Comparison of ENCODE assay signal across 18 cellular contexts in the genomic region with DNA sequence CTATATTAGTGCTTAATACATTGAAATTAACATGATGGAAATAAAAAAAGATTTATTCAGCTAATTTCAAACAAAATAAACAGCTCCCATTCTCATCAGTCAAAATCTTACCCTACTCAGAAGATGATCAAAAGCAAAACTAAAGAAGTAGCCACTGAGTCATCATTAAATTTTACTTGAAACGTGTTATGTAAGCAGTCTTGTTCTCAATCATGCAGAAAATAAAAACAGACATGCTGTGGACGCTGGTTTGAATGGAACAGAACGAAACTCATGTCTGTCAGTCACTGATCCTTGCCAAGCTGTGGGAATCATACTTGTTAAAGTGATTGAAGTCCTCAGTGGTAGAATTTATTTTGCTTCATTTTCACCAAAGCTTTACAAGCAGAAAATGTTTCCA.
"Had no signal": no experiment of that assay in that cellular context is flagged by ENCODE, and none has a peak within 500 bp of the region (broad histone marks: within the 10 kb centered on the region; RNA-seq: fewer than 3 reads in every experiment).

No MANE protein-coding gene starts in this region.

- H3K4me3 ChIP-seq: adrenal gland, coronary artery, lower lobe of right lung, prostate gland, sigmoid colon, testis had no signal

- H3K27me3 ChIP-seq: adrenal gland, foreskin keratinocyte, sigmoid colon, testis had no signal

- H3K9me3 ChIP-seq: adrenal gland, lower lobe of right lung, prostate gland, sigmoid colon, testis had no signal

- H3K4me1 ChIP-seq: foreskin keratinocyte, lower lobe of right lung, prostate gland, sigmoid colon, testis had no signal

- H3K36me3 ChIP-seq: adrenal gland, lower lobe of right lung, prostate gland, sigmoid colon had no signal

- H3K27ac ChIP-seq: coronary artery, foreskin keratinocyte, lower lobe of right lung, prostate gland, sigmoid colon, testis had no signal

- ATAC-seq: activated CD4-positive, alpha-beta T cell treated with anti-CD3 and anti-CD28 coated beads for 36 hours; activated CD8-positive, alpha-beta memory T cell treated with anti-CD3 and anti-CD28 coated beads, Interleukin-2, amount 10 ng/mL, durations not matched to agents 7 days and 5 days; foreskin keratinocyte; left colon; lower lobe of right lung; stimulated activated naive CD8-positive, alpha-beta T cell treated with anti-CD3 and anti-CD28 coated beads, Interleukin-15, amount 100 ng/mL, for 72 hours had no signal

- DNase-seq: activated CD4-positive, alpha-beta memory T cell treated with anti-CD3 and anti-CD28 coated beads for 36 hours; activated CD4-positive, alpha-beta T cell treated with anti-CD3 and anti-CD28 coated beads for 36 hours; activated CD8-positive, alpha-beta memory T cell treated with anti-CD3 and anti-CD28 coated beads, Interleukin-2, amount 10 ng/mL, durations not matched to agents 7 days and 5 days; activated effector memory CD4-positive, alpha-beta T cell treated with anti-CD3 and anti-CD28 coated beads, Interleukin-2, amount 50 U/mL, for 16 hours; activated T-cell treated with anti-CD3 and anti-CD28 coated beads, Interleukin-2, amount 50 U/mL, for 1 hour; adrenal gland; caudate nucleus; foreskin keratinocyte; left colon; lower lobe of right lung; nucleus accumbens; sigmoid colon; stimulated activated CD4-positive, alpha-beta T cell treated with anti-CD3 and anti-CD28 coated beads, Interleukin-1b, Interleukin-23, amount 100 ng/mL, for 48 hours; stimulated activated naive CD8-positive, alpha-beta T cell treated with anti-CD3 and anti-CD28 coated beads, Interleukin-15, amount 100 ng/mL, for 72 hours; T-helper 2 cell; testis had no signal
